8 cellular contexts compared by ENCODE assay signal in the genomic region with DNA sequence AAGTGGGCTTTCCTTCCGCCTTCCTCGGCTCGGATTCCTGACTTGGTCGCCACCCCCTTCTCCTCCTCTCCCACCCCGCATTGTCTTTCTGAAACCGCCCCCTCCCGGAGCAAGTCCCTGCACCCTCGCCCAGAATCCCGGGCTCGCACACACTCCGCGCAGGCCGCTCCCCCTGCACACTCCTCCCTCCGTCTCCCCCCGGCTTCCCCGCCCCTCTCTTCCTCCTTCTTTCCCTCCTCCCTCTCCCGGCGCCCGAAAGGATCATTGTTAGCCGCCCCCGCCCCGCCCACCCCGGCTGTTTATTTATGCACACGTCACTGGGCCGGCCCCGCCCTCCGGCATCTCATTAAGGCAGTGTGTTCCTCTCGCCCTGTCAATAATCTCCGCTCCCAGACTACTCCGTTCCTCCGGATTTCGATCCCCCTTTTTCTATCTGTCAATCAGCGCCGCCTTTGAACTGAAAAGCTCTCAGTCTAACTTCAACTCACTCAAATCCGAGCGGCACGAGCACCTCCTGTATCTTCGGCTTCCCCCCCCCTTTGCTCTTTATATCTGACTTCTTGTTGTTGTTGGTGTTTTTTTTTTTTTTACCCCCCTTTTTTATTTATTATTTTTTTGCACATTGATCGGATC. TPM values are rescaled to one million over a fixed set of nuclear protein-coding genes. Genes with fewer than 3 reads are reported as not detected.
A peak's percentile ranks its signal among the peaks of the same experiment; 100 is the strongest.
DNase-seq lines count a peak whose midpoint lies in the region; ATAC-seq, FAIRE-seq and TF ChIP-seq lines count a peak whose summit lies in the region.

TCF7L2 (plus strand) TSS at position 373 of the 633 bp plus-strand sequence. CDS start 510 bp downstream, outside the sequence.

- peak within 1 kb of the TSS; percentile 97 to 98 for H3K9ac ChIP-seq in liver (ENCODE audit: low read depth in 1 of 2, low read length in 2 of 2)

- peak within 1 kb of the TSS; percentile 93 to 99 for H3K27ac ChIP-seq in liver (ENCODE audit: low read depth in 1 of 2, low read length in 2 of 2)

- H3K27me3 ChIP-seq in liver (ENCODE audit: control insufficient read depth in 4 of 4, insufficient read depth in 4 of 4, low read length in 3 of 4) = no peaks in the 10 kb centered on the region

- under 1% methylated on average over 39 of the region's 39 CpGs for WGBS in liver

- peak; percentile 48 to 52 for TF ChIP-seq RAD21 in liver (IDR thresholded peaks at IDR 0.05)

- ATAC-seq in GM19324 (IDR thresholded peaks at IDR 0.05; ENCODE audit: low FRiP score, unreplicated experiment) = no peak

- no peaks in the 10 kb centered on the region for H3K36me3 ChIP-seq in liver (ENCODE audit: control insufficient read depth in 4 of 4, insufficient read depth in 3 of 4, low read depth in 1 of 4, low read length in 3 of 4)

- FAIRE-seq in G401.6 (lab: Jason Lieb, UNC) = peak; percentile 88

- no peak for TF ChIP-seq CTCF in liver (IDR thresholded peaks at IDR 0.05; ENCODE audit: low read depth, low read length, missing input control)

- H3K9me3 ChIP-seq in liver (ENCODE audit: control insufficient read depth in 4 of 4, low read length in 3 of 4) = no peaks in the 10 kb centered on the region

- H3K4me1 ChIP-seq in liver (ENCODE audit: control insufficient read depth in 4 of 4, insufficient read depth in 4 of 4, low read length in 3 of 4) = peaks cover 3 to 48% (median 18%) of the 10 kb centered on the region in 4 donors

- peak within 1 kb of the TSS; percentile 86 to 99 (median 92) for H3K4me3 ChIP-seq in liver (ENCODE audit: low read depth in 1 of 3, low read length in 3 of 3)

- DNase-seq in HT-29 (ENCODE audit: low spot score) (peak; percentile 97), NCI-H82 treated with DMSO at 0.1 percent for 48 hours (lab: John Stamatoyannopoulos, UW; ENCODE audit: unreplicated experiment) (peak; percentile 97)
- peak; percentile 20 to 44 for DNase-seq in activated CD8-positive, alpha-beta memory T cell treated with anti-CD3 and anti-CD28 coated beads for 1 hour (ENCODE audit: extremely low read depth in 1 of 2, low read depth in 1 of 2)
- peak; percentile 83 for DNase-seq in effector CD8-positive, alpha-beta T cell (lab: John Stamatoyannopoulos, UW)
- peak; percentile 41 for DNase-seq in stimulated activated CD4-positive, alpha-beta T cell treated with anti-CD3 and anti-CD28 coated beads, Interleukin-4, amount 100 ng/mL, for 24 hours

TF ChIP-seq in liver, 16 proteins besides CTCF, POLR2A, EP300 and RAD21:
- TF ChIP-seq TAF1 (conservative IDR thresholded peaks at IDR 0.05) = peak; percentile 73
- TF ChIP-seq ATF3 (IDR thresholded peaks at IDR 0.05) = peak; percentile 51
- peak; percentile 64 for TF ChIP-seq FOXA2 (IDR thresholded peaks at IDR 0.05)
- peak; percentile 39 to 48 for TF ChIP-seq EGR1 (IDR thresholded peaks at IDR 0.05; ENCODE audit: low read depth in 2 of 2)
- peak; percentile 34 for TF ChIP-seq SP1 (IDR thresholded peaks at IDR 0.05)
- peak in 1 of 2 donors; percentile 32 for TF ChIP-seq JUND (IDR thresholded peaks at IDR 0.05)
- TF ChIP-seq MAX (IDR thresholded peaks at IDR 0.05) = peak; percentile 22
- TF ChIP-seq ZBTB33 (IDR thresholded peaks at IDR 0.05) = no peak
- peak; percentile 17 to 22 for TF ChIP-seq RXRA (IDR thresholded peaks at IDR 0.05)
- TF ChIP-seq YY1 (IDR thresholded peaks at IDR 0.05) = peak; percentile 48
- TF ChIP-seq HNF4A (conservative IDR thresholded peaks at IDR 0.05) = peak; percentile 32 to 36
- TF ChIP-seq FOXA1 (IDR thresholded peaks at IDR 0.05) = peak; percentile 73
- no peak for TF ChIP-seq NR2F2 (IDR thresholded peaks at IDR 0.05)
- TF ChIP-seq HNF4G (IDR thresholded peaks at IDR 0.05) = peak; percentile 49
- TF ChIP-seq, protein P1, sequence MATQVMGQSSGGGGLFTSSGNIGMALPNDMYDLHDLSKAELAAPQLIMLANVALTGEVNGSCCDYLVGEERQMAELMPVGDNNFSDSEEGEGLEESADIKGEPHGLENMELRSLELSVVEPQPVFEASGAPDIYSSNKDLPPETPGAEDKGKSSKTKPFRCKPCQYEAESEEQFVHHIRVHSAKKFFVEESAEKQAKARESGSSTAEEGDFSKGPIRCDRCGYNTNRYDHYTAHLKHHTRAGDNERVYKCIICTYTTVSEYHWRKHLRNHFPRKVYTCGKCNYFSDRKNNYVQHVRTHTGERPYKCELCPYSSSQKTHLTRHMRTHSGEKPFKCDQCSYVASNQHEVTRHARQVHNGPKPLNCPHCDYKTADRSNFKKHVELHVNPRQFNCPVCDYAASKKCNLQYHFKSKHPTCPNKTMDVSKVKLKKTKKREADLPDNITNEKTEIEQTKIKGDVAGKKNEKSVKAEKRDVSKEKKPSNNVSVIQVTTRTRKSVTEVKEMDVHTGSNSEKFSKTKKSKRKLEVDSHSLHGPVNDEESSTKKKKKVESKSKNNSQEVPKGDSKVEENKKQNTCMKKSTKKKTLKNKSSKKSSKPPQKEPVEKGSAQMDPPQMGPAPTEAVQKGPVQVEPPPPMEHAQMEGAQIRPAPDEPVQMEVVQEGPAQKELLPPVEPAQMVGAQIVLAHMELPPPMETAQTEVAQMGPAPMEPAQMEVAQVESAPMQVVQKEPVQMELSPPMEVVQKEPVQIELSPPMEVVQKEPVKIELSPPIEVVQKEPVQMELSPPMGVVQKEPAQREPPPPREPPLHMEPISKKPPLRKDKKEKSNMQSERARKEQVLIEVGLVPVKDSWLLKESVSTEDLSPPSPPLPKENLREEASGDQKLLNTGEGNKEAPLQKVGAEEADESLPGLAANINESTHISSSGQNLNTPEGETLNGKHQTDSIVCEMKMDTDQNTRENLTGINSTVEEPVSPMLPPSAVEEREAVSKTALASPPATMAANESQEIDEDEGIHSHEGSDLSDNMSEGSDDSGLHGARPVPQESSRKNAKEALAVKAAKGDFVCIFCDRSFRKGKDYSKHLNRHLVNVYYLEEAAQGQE (IDR thresholded peaks at IDR 0.05) = peak; percentile 90
- peak in 1 of 2 donors; percentile 11 for TF ChIP-seq GABPA (IDR thresholded peaks at IDR 0.05 in 1 of 2, conservative IDR thresholded peaks at IDR 0.05 in 1 of 2)

RNA-seq across cellular contexts. Expression of gene TCF7L2, which starts in this region (rescaled TPM):
- 13.8 and 16.5 TPM in 2 replicates for total RNA-seq in HT-29 (2014; rRNA removed; shearing (Covaris generic))
- total RNA-seq in liver = 1 to 10 TPM; 4.9 to 9.3 TPM
- 10 to 100 TPM in 1 of 2 donors, 1 to 10 TPM in 1; 7.4 to 18.0 TPM for polyA plus RNA-seq in liver

Comparison
In these comparisons a context has a peak if more than half of its experiments do, and no peak if none do; other contexts are left out.
1. DNase-seq: peak in every context shown above with its lines; median percentile 97 in HT-29; 97 in NCI-H82 treated with DMSO at 0.1 percent for 48 hours; 83 in effector CD8-positive, alpha-beta T cell; 41 in stimulated activated CD4-positive, alpha-beta T cell treated with anti-CD3 and anti-CD28 coated beads, Interleukin-4, amount 100 ng/mL, for 24 hours; 32 in activated CD8-positive, alpha-beta memory T cell treated with anti-CD3 and anti-CD28 coated beads for 1 hour.